ENCODE assay signal across 8 cellular contexts in genomic region chrX:119512145-119512800, GRCh38. TPM values are rescaled to one million over a fixed set of nuclear protein-coding genes. Genes with fewer than 3 reads are reported as not detected.
DNase-seq lines count a peak whose midpoint lies in the region; ATAC-seq, FAIRE-seq and TF ChIP-seq lines count a peak whose summit lies in the region.

No MANE protein-coding gene starts in this region.

- H3K79me2 ChIP-seq in astrocyte (ENCODE audit: insufficient read depth, low read length): no peaks in the 10 kb centered on the region

- H3K27me3 ChIP-seq in astrocyte (ENCODE audit: insufficient read depth, low read length) (no peaks in the 10 kb centered on the region), spleen (replicated peaks in 1 of 7) (no peaks in the 10 kb centered on the region)

- no peaks in the 10 kb centered on the region for H3K36me3 ChIP-seq in astrocyte (ENCODE audit: insufficient read depth, low read length)
- H3K36me3 ChIP-seq in spleen: no peaks in the 10 kb centered on the region

- no peak overlapping the region for H3K4me2 ChIP-seq in astrocyte (ENCODE audit: low read length)

- peak; percentile 52 for TF ChIP-seq CTCF in astrocyte (IDR thresholded peaks at IDR 0.05; ENCODE audit: insufficient read depth, low read depth, low read length)
- TF ChIP-seq CTCF in spleen (IDR thresholded peaks at IDR 0.05 in 8 of 11, conservative IDR thresholded peaks at IDR 0.05 in 3 of 11): peak in 9 of 11 experiments; percentile 17 to 64 (median 44)

- peaks cover 6% of the 10 kb centered on the region for H3K27me3 Mint-ChIP-seq in astrocyte (ENCODE audit: low read depth, unreplicated experiment)

- H3K4me1 Mint-ChIP-seq in astrocyte (ENCODE audit: low read depth, unreplicated experiment): peaks cover 5% of the 10 kb centered on the region

- no peaks in the 10 kb centered on the region for H4K20me1 ChIP-seq in astrocyte (ENCODE audit: insufficient read depth, low read length)

- TF ChIP-seq POLR2A in spleen (IDR thresholded peaks at IDR 0.05): no peak

- no peak overlapping the region for H3K9ac ChIP-seq in astrocyte (ENCODE audit: low read length)

- peak overlapping the region; percentile 18 for H2AFZ ChIP-seq in astrocyte (ENCODE audit: low read depth, low read length)

- WGBS in spleen, 5 donors: 40 to 65% (median 58%) methylated on average over 5 to 14 of the region's 14 CpGs

- no peaks in the 10 kb centered on the region for H3K36me3 Mint-ChIP-seq in astrocyte (ENCODE audit: low read depth, unreplicated experiment)

- DNase-seq in A172 (ENCODE audit: low spot score): peak; percentile 56
- DNase-seq in GDM1 (lab: John Stamatoyannopoulos, UW): peak; percentile 27
- peak; percentile 63 to 71 for DNase-seq in NCI-H524 (lab: John Stamatoyannopoulos, UW)
- DNase-seq in astrocyte (ENCODE audit: low read depth): peak; percentile 32
- DNase-seq in iPS-NIHi11 (ENCODE audit: low spot score): peak; percentile 80
- DNase-seq in spleen: no peak
- no peak for DNase-seq in mesenteric fat pad (ENCODE audit: low spot score)

- ATAC-seq in HG03159 (IDR thresholded peaks at IDR 0.05; ENCODE audit: unreplicated experiment): peak; percentile 53

- H3K9me3 ChIP-seq in astrocyte (ENCODE audit: insufficient read depth, low read depth, low read length) (no peaks in the 10 kb centered on the region), spleen (no peaks in the 10 kb centered on the region)

- H3K4me3 Mint-ChIP-seq in astrocyte (ENCODE audit: unreplicated experiment): no peak overlapping the region

- H3K4me3 ChIP-seq in astrocyte (ENCODE audit: insufficient read depth, low read depth, low read length) (no peak overlapping the region), spleen (no peak overlapping the region)

- H3K4me1 ChIP-seq in astrocyte (ENCODE audit: insufficient read depth, low read length): no peaks in the 10 kb centered on the region
- peaks cover 0 to 5% (median 0%) of the 10 kb centered on the region in 6 donors for H3K4me1 ChIP-seq in spleen

- H3K27ac Mint-ChIP-seq in astrocyte (ENCODE audit: unreplicated experiment): no peak overlapping the region

- intact Hi-C loops in spleen (cut with DNase I; ENCODE audit: low total_unique reads): no loop called here

- H3K27ac ChIP-seq in astrocyte (ENCODE audit: low read depth, low read length): no peak overlapping the region
- no peak overlapping the region for H3K27ac ChIP-seq in spleen

- H3K9me3 Mint-ChIP-seq in astrocyte (ENCODE audit: unreplicated experiment): no peaks in the 10 kb centered on the region

- FAIRE-seq in astrocyte (lab: Jason Lieb, UNC): peak; percentile 93

RNA-seq across cellular contexts. Expression of gene SLC25A5, which starts 44.0 kb away (rescaled TPM):
- total RNA-seq in A172 (2014; rRNA removed; shearing (Covaris generic)): 161 and 176 TPM in 2 replicates
- total RNA-seq in astrocyte (171 and 176 TPM in 2 replicates), spleen (100 to 1,000 TPM; 204 to 256 (median 238) TPM), mesenteric fat pad (215 TPM)
- 100 to 1,000 TPM; 146 to 244 (median 226) TPM for polyA plus RNA-seq in spleen

RNA-seq across cellular contexts. Expression of gene STEEP1, which starts 52.9 kb away (rescaled TPM):
- total RNA-seq in A172 (2014; rRNA removed; shearing (Covaris generic)): 33.0 and 39.8 TPM in 2 replicates
- 19.2 and 22.1 TPM in 2 replicates for total RNA-seq in astrocyte
- total RNA-seq in spleen: 10 to 100 TPM; 20.4 to 31.6 (median 24.6) TPM
- polyA plus RNA-seq in spleen: 10 to 100 TPM; 11.0 to 19.5 (median 13.2) TPM
- 24.6 TPM for total RNA-seq in mesenteric fat pad

Comparison
In these comparisons a context has a peak if more than half of its experiments do, and no peak if none do; other contexts are left out.
1. DNase-seq: peak in A172 (single experiment), GDM1 (single experiment), NCI-H524 (2 of 2), astrocyte (single experiment) and iPS-NIHi11 (single experiment); none in spleen (single experiment) and mesenteric fat pad (single experiment).